In genomic region chr12:113328368-113328889, GRCh38 we compare ENCODE assay signal across 17 cellular contexts. TPM values are rescaled to one million over a fixed set of nuclear protein-coding genes. Genes with fewer than 3 reads are reported as not detected.
DNase-seq lines count a peak whose midpoint lies in the region; TF ChIP-seq lines count a peak whose summit lies in the region.
"Had no signal": no experiment of that assay in that cellular context is flagged by ENCODE, and none has a peak within 500 bp of the region (broad histone marks: within the 10 kb centered on the region; RNA-seq: fewer than 3 reads in every experiment).

No MANE protein-coding gene starts in this region.

- no peak for DNase-seq in activated T-cell treated with anti-CD3 and anti-CD28 coated beads, Interleukin-2, amount 50 U/mL, for 24 hours
- no peak for DNase-seq in activated T-cell treated with anti-CD3 and anti-CD28 coated beads, Interleukin-2, amount 50 U/mL, for 1 hour
- DNase-seq in BE2C: peak; percentile 42
- peak; percentile 25 to 51 for DNase-seq in SJCRH30
- peak; percentile 38 to 42 for DNase-seq in lung microvascular endothelial cell (ENCODE audit: low read depth in 2 of 2)
- DNase-seq in immature natural killer cell: no peak
- DNase-seq in colonic mucosa: no peak
- no peak for DNase-seq in NOMO-1 (lab: John Stamatoyannopoulos, UW; ENCODE audit: unreplicated experiment in 2 of 2)
- DNase-seq: COR-L47, DMS 273 treated with DMSO at 0.1 percent for 48 hours, DMS79 treated with DMSO at 0.1 percent for 48 hours, IMR-90, MV-4-11, NCI-H1417, NCI-H187, Peyer's patch had no signal

- H3K27me3 Mint-ChIP-seq in activated T-cell treated with anti-CD3 and anti-CD28 coated beads, Interleukin-2, amount 50 U/mL, for 24 hours: no peaks in the 10 kb centered on the region
- peaks cover 0 to 3% (median 0%) of the 10 kb centered on the region in 3 donors for H3K27me3 Mint-ChIP-seq in immature natural killer cell (ENCODE audit: low read depth in 3 of 3)
- H3K27me3 Mint-ChIP-seq: B cell had no signal

- H3K9me3 ChIP-seq in BE2C: no peaks in the 10 kb centered on the region
- no peaks in the 10 kb centered on the region for H3K9me3 ChIP-seq in SJCRH30 (replicated peaks)
- no peaks in the 10 kb centered on the region for H3K9me3 ChIP-seq in colonic mucosa
- H3K9me3 ChIP-seq: Peyer's patch had no signal

- no peaks in the 10 kb centered on the region for H3K9me3 Mint-ChIP-seq in activated T-cell treated with anti-CD3 and anti-CD28 coated beads, Interleukin-2, amount 50 U/mL, for 24 hours
- no peaks in the 10 kb centered on the region for H3K9me3 Mint-ChIP-seq in immature natural killer cell

- peaks cover 52% of the 10 kb centered on the region for H3K4me1 Mint-ChIP-seq in activated T-cell treated with anti-CD3 and anti-CD28 coated beads, Interleukin-2, amount 50 U/mL, for 24 hours (ENCODE audit: low read depth)
- H3K4me1 Mint-ChIP-seq in immature natural killer cell: peaks cover 6 to 12% of the 10 kb centered on the region in 2 donors

- no peak overlapping the region for H3K4me3 Mint-ChIP-seq in activated T-cell treated with anti-CD3 and anti-CD28 coated beads, Interleukin-2, amount 50 U/mL, for 24 hours
- H3K4me3 Mint-ChIP-seq in immature natural killer cell: no peak overlapping the region
- H3K4me3 Mint-ChIP-seq: B cell had no signal

- TF ChIP-seq CTCF in BE2C (IDR thresholded peaks at IDR 0.05; ENCODE audit: low read depth, low read length): no peak
- TF ChIP-seq CTCF in colonic mucosa (IDR thresholded peaks at IDR 0.05): no peak

- H3K27ac Mint-ChIP-seq in activated T-cell treated with anti-CD3 and anti-CD28 coated beads, Interleukin-2, amount 50 U/mL, for 24 hours: peak overlapping the region; percentile 61
- peak overlapping the region in 2 of 6 donors; percentile 5 to 30 for H3K27ac Mint-ChIP-seq in immature natural killer cell
- H3K27ac Mint-ChIP-seq: B cell had no signal

- H3K9ac ChIP-seq in colonic mucosa (ENCODE audit: low read depth in 2 of 2, low read length in 2 of 2): no peak overlapping the region

- H3K27me3 ChIP-seq in BE2C: no peaks in the 10 kb centered on the region
- H3K27me3 ChIP-seq in SJCRH30: no peaks in the 10 kb centered on the region
- H3K27me3 ChIP-seq in colonic mucosa: no peaks in the 10 kb centered on the region
- H3K27me3 ChIP-seq: Peyer's patch had no signal

- H3K36me3 ChIP-seq in BE2C: no peaks in the 10 kb centered on the region
- no peaks in the 10 kb centered on the region for H3K36me3 ChIP-seq in SJCRH30
- H3K36me3 ChIP-seq in colonic mucosa: no peaks in the 10 kb centered on the region

- no peak overlapping the region for H3K27ac ChIP-seq in SJCRH30
- no peak overlapping the region for H3K27ac ChIP-seq in colonic mucosa
- H3K27ac ChIP-seq: Peyer's patch had no signal

- H3K4me3 ChIP-seq in BE2C (ENCODE audit: low read depth, low read length) (no peak overlapping the region), SJCRH30 (no peak overlapping the region), colonic mucosa (no peak overlapping the region)
- H3K4me3 ChIP-seq: Peyer's patch had no signal

- H3K36me3 Mint-ChIP-seq in activated T-cell treated with anti-CD3 and anti-CD28 coated beads, Interleukin-2, amount 50 U/mL, for 24 hours (ENCODE audit: low read depth): peaks cover 64% of the 10 kb centered on the region
- peaks cover 7 to 30% (median 18%) of the 10 kb centered on the region in 3 donors for H3K36me3 Mint-ChIP-seq in immature natural killer cell

- intact Hi-C loops in colonic mucosa (cut with DNase I): no loop called here

- H3K4me1 ChIP-seq in BE2C (no peaks in the 10 kb centered on the region), SJCRH30 (0 out of 2 replicates have a peak, but pooled peaks cover 2% of the 10 kb centered on the region), colonic mucosa (no peaks in the 10 kb centered on the region)

RNA-seq across cellular contexts. Expression of gene SLC8B1, which starts 6.5 kb away (rescaled TPM):
- 0.82 TPM for polyA plus RNA-seq in BE2C (2012; ENCODE audit: insufficient read depth, insufficient read length, low read depth)
- 8.1 and 9.6 TPM in 2 replicates for total RNA-seq in SJCRH30 (2014; rRNA removed; shearing (Covaris generic))
- total RNA-seq in lung microvascular endothelial cell (11.3 and 17.9 TPM in 2 replicates), colonic mucosa (10 to 100 TPM; 34.3 to 44.1 TPM)
- 10 to 100 TPM in 2 of 3 donors, 1 to 10 TPM in 1; 8.0 to 18.6 (median 10.3) TPM for polyA plus RNA-seq in immature natural killer cell

RNA-seq across cellular contexts. Expression of gene PLBD2, which starts 30.0 kb away (rescaled TPM):
- polyA plus RNA-seq in BE2C (2012; ENCODE audit: insufficient read depth, insufficient read length, low read depth): 17.2 TPM
- total RNA-seq in SJCRH30 (2014; rRNA removed; shearing (Covaris generic)): 2.9 and 4.1 TPM in 2 replicates
- total RNA-seq in lung microvascular endothelial cell (9.9 and 13.7 TPM in 2 replicates), colonic mucosa (10 to 100 TPM; 20.2 to 23.4 TPM)
- 10 to 100 TPM in 1 of 3 donors, 1 to 10 TPM in 2; 4.8 to 10.1 (median 5.5) TPM for polyA plus RNA-seq in immature natural killer cell

Comparison
In these comparisons a context has a peak if more than half of its experiments do, and no peak if none do; other contexts are left out.
1. DNase-seq: peak in BE2C (single experiment), SJCRH30 (2 of 2) and lung microvascular endothelial cell (2 of 2); none in activated T-cell treated with anti-CD3 and anti-CD28 coated beads, Interleukin-2, amount 50 U/mL, for 24 hours (single experiment), activated T-cell treated with anti-CD3 and anti-CD28 coated beads, Interleukin-2, amount 50 U/mL, for 1 hour (single experiment), immature natural killer cell (0 of 3), colonic mucosa (single experiment) and NOMO-1 (0 of 2).